ENCODE assay signal across 15 cellular contexts in genomic region chr10:11142809-11143208, GRCh38.
DNase-seq lines count a peak whose midpoint lies in the region; ATAC-seq and TF ChIP-seq lines count a peak whose summit lies in the region.
"Had no signal": no experiment of that assay in that cellular context is flagged by ENCODE, and none has a peak within 500 bp of the region (broad histone marks: within the 10 kb centered on the region; RNA-seq: fewer than 3 reads in every experiment).

No MANE protein-coding gene starts in this region.

- H3K36me3 Mint-ChIP-seq in activated naive CD8-positive, alpha-beta T cell treated with anti-CD3 and anti-CD28 coated beads for 36 hours = no peaks in the 10 kb centered on the region
- no peaks in the 10 kb centered on the region for H3K36me3 Mint-ChIP-seq in natural killer cell

- H3K79me2 ChIP-seq in DOHH2 (ENCODE audit: control insufficient read depth, low read length) = no peaks in the 10 kb centered on the region

- H3K9me3 Mint-ChIP-seq in activated naive CD8-positive, alpha-beta T cell treated with anti-CD3 and anti-CD28 coated beads for 36 hours = peaks cover 1% of the 10 kb centered on the region
- H3K9me3 Mint-ChIP-seq in natural killer cell = no peaks in the 10 kb centered on the region

- DNase-seq in activated naive CD8-positive, alpha-beta T cell treated with anti-CD3 and anti-CD28 coated beads for 36 hours = no peak
- DNase-seq in natural killer cell = no peak
- no peak for DNase-seq in effector CD8-positive, alpha-beta T cell (lab: John Stamatoyannopoulos, UW)
- no peak for DNase-seq in stimulated activated naive CD4-positive, alpha-beta T cell (lab: John Stamatoyannopoulos, UW)
- DNase-seq: activated CD4-positive, alpha-beta T cell treated with anti-CD3 and anti-CD28 coated beads, Interleukin-2, amount 10 ng/mL, durations not matched to agents 7 days and 5 days; activated T-cell treated with anti-CD3 and anti-CD28 coated beads, Interleukin-2, amount 50 U/mL, for 1 hour; amygdala; DMS79 treated with DMSO at 0.1 percent for 48 hours; KG1; NCI-H1417 treated with DMSO at 0.1 percent for 48 hours had no signal

- H4K20me1 ChIP-seq in DOHH2 (ENCODE audit: control insufficient read depth, insufficient read depth, low read depth, low read length) = no peaks in the 10 kb centered on the region

- ATAC-seq in natural killer cell (no peak), GM19455 (IDR thresholded peaks at IDR 0.05; ENCODE audit: unreplicated experiment) (no peak)

- H3K4me1 Mint-ChIP-seq in activated naive CD8-positive, alpha-beta T cell treated with anti-CD3 and anti-CD28 coated beads for 36 hours = peaks cover 76% of the 10 kb centered on the region
- H3K4me1 Mint-ChIP-seq in natural killer cell = peaks cover 70 to 71% of the 10 kb centered on the region in 2 donors

- POLR2A ChIA-PET in HEK293 (lab: Yijun Ruan, JAX) = no interaction called here

- no peaks in the 10 kb centered on the region for H3K27me3 Mint-ChIP-seq in activated naive CD8-positive, alpha-beta T cell treated with anti-CD3 and anti-CD28 coated beads for 36 hours
- no peaks in the 10 kb centered on the region for H3K27me3 Mint-ChIP-seq in natural killer cell (ENCODE audit: low read depth in 2 of 2)
- H3K27me3 Mint-ChIP-seq: activated CD4-positive, alpha-beta T cell treated with anti-CD3 and anti-CD28 coated beads, Interleukin-2, amount 10 ng/mL, durations not matched to agents 7 days and 5 days had no signal

- H3K9me2 ChIP-seq in DOHH2 (replicated peaks; ENCODE audit: control insufficient read depth, low read length) = no peaks in the 10 kb centered on the region

- no peak overlapping the region for H3K27ac ChIP-seq in DOHH2 (ENCODE audit: low read depth, low read length)
- H3K27ac ChIP-seq in HEK293 (ENCODE audit: extremely low read depth, low read depth, low read length) = no peak overlapping the region

- H3K9me3 ChIP-seq in DOHH2 (ENCODE audit: control insufficient read depth, insufficient read depth, low read length) (no peaks in the 10 kb centered on the region), HEK293 (ENCODE audit: control insufficient read depth, insufficient read depth, low read depth, low read length) (no peaks in the 10 kb centered on the region)

- no peak overlapping the region for H3K4me3 ChIP-seq in DOHH2 (ENCODE audit: low read length)
- no peak overlapping the region for H3K4me3 ChIP-seq in HEK293 (ENCODE audit: low read depth, low read length)
- H3K4me3 ChIP-seq: lung had no signal

- H3K27me3 ChIP-seq in DOHH2 (ENCODE audit: control insufficient read depth, low read length) = peaks cover 26% of the 10 kb centered on the region

- no peaks in the 10 kb centered on the region for H3K36me3 ChIP-seq in DOHH2 (ENCODE audit: control insufficient read depth, low read length)
- H3K36me3 ChIP-seq in HEK293 (ENCODE audit: control insufficient read depth in 2 of 2, insufficient read depth in 1 of 2, low read length in 2 of 2) = no peaks in the 10 kb centered on the region

- intact Hi-C loops in natural killer cell (cut with micrococcal nuclease) = no loop called here

- peak overlapping the region; percentile 79 for H3K27ac Mint-ChIP-seq in activated naive CD8-positive, alpha-beta T cell treated with anti-CD3 and anti-CD28 coated beads for 36 hours
- H3K27ac Mint-ChIP-seq in natural killer cell = peak overlapping the region; percentile 60 to 92

- peaks cover 21% of the 10 kb centered on the region for H3K4me1 ChIP-seq in DOHH2 (ENCODE audit: control insufficient read depth, low read length)
- H3K4me1 ChIP-seq in HEK293 (ENCODE audit: control insufficient read depth, insufficient read depth, low read length) = peaks cover 36% of the 10 kb centered on the region

- H3K4me3 Mint-ChIP-seq in activated naive CD8-positive, alpha-beta T cell treated with anti-CD3 and anti-CD28 coated beads for 36 hours = no peak overlapping the region
- peak overlapping the region; percentile 0 for H3K4me3 Mint-ChIP-seq in natural killer cell
- H3K4me3 Mint-ChIP-seq: activated CD4-positive, alpha-beta T cell treated with anti-CD3 and anti-CD28 coated beads, Interleukin-2, amount 10 ng/mL, durations not matched to agents 7 days and 5 days; neural crest cell had no signal

- H3F3A ChIP-seq in DOHH2 (ENCODE audit: control insufficient read depth, insufficient read depth) = no peaks in the 10 kb centered on the region

- no peak overlapping the region for H3K4me2 ChIP-seq in DOHH2 (ENCODE audit: low read length)

- TF ChIP-seq CTCF in DOHH2 (IDR thresholded peaks at IDR 0.05; ENCODE audit: low read depth, low read length, poor library complexity, severe bottlenecking) (peak; percentile 38), HEK293 (tag by site-specific recombination; IDR thresholded peaks at IDR 0.05) (no peak), natural killer cell (IDR thresholded peaks at IDR 0.05) (no peak)

- CTCF ChIA-PET in HEK293 (lab: Yijun Ruan, JAX) = no interaction called here

TF ChIP-seq in HEK293, 187 proteins besides CTCF, POLR2A, EP300 and RAD21:
- TF ChIP-seq ZNF202 (tag by site-specific recombination; IDR thresholded peaks at IDR 0.05; ENCODE audit: borderline replicate concordance) (peak; percentile 40; the same call in 1 of the 2 replicates), MZF1 (tag by site-specific recombination; IDR thresholded peaks at IDR 0.05; ENCODE audit: borderline replicate concordance) (peak; percentile 93), GFI1B (tag by site-specific recombination; IDR thresholded peaks at IDR 0.05) (no peak), WT1 (tag by site-specific recombination; IDR thresholded peaks at IDR 0.05) (no peak)
